ENCODE assay signal across 8 cellular contexts in genomic region chr5:55534436-55535198, GRCh38. TPM values are rescaled to one million over a fixed set of nuclear protein-coding genes. Genes with fewer than 3 reads are reported as not detected.
DNase-seq lines count a peak whose midpoint lies in the region; ATAC-seq, FAIRE-seq and TF ChIP-seq lines count a peak whose summit lies in the region.

Gene PLPP1, minus strand, starts transcription at chr5:55534964. Its CDS starts 335 bp downstream, at chr5:55534629.

- H3K9ac ChIP-seq in iPS-20b (ENCODE audit: low read depth, low read length), result peak within 1 kb of the TSS; percentile 73; the same call in 1 of the 2 replicates

- peak; percentile 67 for ATAC-seq in HG02973 (IDR thresholded peaks at IDR 0.05; ENCODE audit: unreplicated experiment)

- 0 to 1% (median 1%) methylated on average over 49 to 91 of the region's 91 CpGs for WGBS in small intestine, 3 donors

- H3K9me3 ChIP-seq in WERI-Rb-1 (ENCODE audit: severe bottlenecking), result no peaks in the 10 kb centered on the region
- no peaks in the 10 kb centered on the region for H3K9me3 ChIP-seq in breast epithelium
- H3K9me3 ChIP-seq in iPS-20b (ENCODE audit: insufficient read depth, low read depth, low read length), result no peaks in the 10 kb centered on the region
- H3K9me3 ChIP-seq in small intestine (ENCODE audit: control insufficient read depth, low read depth), result no peaks in the 10 kb centered on the region

- no peaks in the 10 kb centered on the region for H3K27me3 ChIP-seq in WERI-Rb-1 (ENCODE audit: insufficient read depth, low read depth, severe bottlenecking)
- no peaks in the 10 kb centered on the region for H3K27me3 ChIP-seq in breast epithelium
- no peaks in the 10 kb centered on the region for H3K27me3 ChIP-seq in iPS-20b (ENCODE audit: insufficient read depth, low read length)
- no peaks in the 10 kb centered on the region for H3K27me3 ChIP-seq in small intestine (ENCODE audit: control insufficient read depth in 2 of 2, insufficient read depth in 2 of 2, low read length in 2 of 2)

- intact Hi-C loops in breast epithelium (cut with DNase I; ENCODE audit: low total_unique reads), result loop anchor here (10.0 kb wide), 1 partner anchor 60 kb away; no protein-coding TSS in a partner anchor

- FAIRE-seq in small intestine (lab: Jason Lieb, UNC), result no peak

- DNase-seq in SIG-M5 treated with dmso at 0.1 percent for 504 hours (lab: John Stamatoyannopoulos, UW; ENCODE audit: unreplicated experiment) (peak; percentile 67), SIG-M5 (lab: John Stamatoyannopoulos, UW) (no peak), NCI-H2107 treated with DMSO at 0.1 percent for 48 hours (lab: John Stamatoyannopoulos, UW; ENCODE audit: unreplicated experiment) (peak; percentile 38), WERI-Rb-1 (peak; percentile 92), breast epithelium (ENCODE audit: low spot score in 2 of 2) (peak; percentile 79 to 89), small intestine (peak; percentile 88)

- H3K36me3 ChIP-seq in WERI-Rb-1 (no peaks in the 10 kb centered on the region; the same call in 1 of the 2 replicates), breast epithelium (no peaks in the 10 kb centered on the region), iPS-20b (ENCODE audit: insufficient read depth, low read depth, low read length) (peaks cover 16% of the 10 kb centered on the region; the same call in 1 of the 2 replicates), small intestine (ENCODE audit: control insufficient read depth in 2 of 2, insufficient read depth in 2 of 2, low read length in 2 of 2) (no peaks in the 10 kb centered on the region)

- peak; percentile 55 for TF ChIP-seq POLR2A in breast epithelium (IDR thresholded peaks at IDR 0.05)

- TF ChIP-seq CTCF in WERI-Rb-1 (IDR thresholded peaks at IDR 0.05; ENCODE audit: low read depth, low read length), result no peak
- TF ChIP-seq CTCF in breast epithelium (IDR thresholded peaks at IDR 0.05), result no peak

- H3K4me1 ChIP-seq in breast epithelium (no peaks in the 10 kb centered on the region), iPS-20b (ENCODE audit: insufficient read depth, low read length) (peaks cover 21% of the 10 kb centered on the region; the same call in 1 of the 2 replicates), small intestine (ENCODE audit: control insufficient read depth in 2 of 2, insufficient read depth in 1 of 2, low read depth in 1 of 2, low read length in 1 of 2) (peaks cover 0 to 3% of the 10 kb centered on the region in 2 donors)

- H3K4me3 ChIP-seq in WERI-Rb-1 (ENCODE audit: low read depth, low read length), result peak within 1 kb of the TSS; percentile 91
- H3K4me3 ChIP-seq in breast epithelium, result peak within 1 kb of the TSS; percentile 84 to 95 (median 94)
- H3K4me3 ChIP-seq in iPS-20b (ENCODE audit: low read length), result peak within 1 kb of the TSS; percentile 90
- peak within 1 kb of the TSS; percentile 86 to 89 for H3K4me3 ChIP-seq in small intestine (ENCODE audit: low read depth in 1 of 2, low read length in 2 of 2)

- peak within 1 kb of the TSS; percentile 92 for H3K27ac ChIP-seq in WERI-Rb-1
- H3K27ac ChIP-seq in breast epithelium, result peak within 1 kb of the TSS; percentile 96 to 97
- H3K27ac ChIP-seq in iPS-20b (ENCODE audit: low read length), result peak within 1 kb of the TSS; percentile 13
- peak within 1 kb of the TSS; percentile 90 for H3K27ac ChIP-seq in small intestine (ENCODE audit: low read depth in 1 of 2, low read length in 1 of 2)

RNA-seq across cellular contexts. Expression of gene PLPP1, which starts in this region (rescaled TPM):
- total RNA-seq in breast epithelium, result 100 to 1,000 TPM; 177 to 339 (median 237) TPM
- polyA plus RNA-seq in small intestine, result 10 to 100 TPM; 52.1 to 91.3 (median 54.6) TPM

Comparison
In these comparisons a context has a peak if more than half of its experiments do, and no peak if none do; other contexts are left out.
1. H3K27ac ChIP-seq: peak in every context shown above with its lines; median percentile 96 in breast epithelium; 92 in WERI-Rb-1; 90 in small intestine; 13 in iPS-20b.